ENCODE assay signal across 19 cellular contexts in the genomic region with DNA sequence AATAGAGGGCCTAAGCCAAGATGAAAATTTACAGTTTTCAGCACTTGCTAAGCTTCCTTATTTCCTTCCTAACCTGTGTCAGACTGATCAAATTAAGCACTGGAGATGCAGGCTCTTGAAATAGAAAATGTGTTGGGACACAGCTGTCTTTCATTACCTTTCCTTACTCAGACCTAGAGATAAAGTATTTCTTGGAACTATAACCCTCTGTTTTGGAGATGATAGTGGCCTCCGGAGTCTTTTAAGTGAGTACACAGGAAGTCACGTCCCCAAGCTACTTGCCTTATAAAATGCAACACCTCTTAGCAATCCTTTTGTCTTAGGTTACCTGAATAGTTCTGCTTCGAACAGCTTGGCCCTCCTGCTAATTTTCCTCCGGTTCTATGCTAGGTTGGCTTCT. TPM values are rescaled to one million over a fixed set of nuclear protein-coding genes. Genes with fewer than 3 reads are reported as not detected.
A peak's percentile ranks its signal among the peaks of the same experiment; 100 is the strongest.
DNase-seq lines count a peak whose midpoint lies in the region; ATAC-seq and TF ChIP-seq lines count a peak whose summit lies in the region.
"Had no signal": no experiment of that assay in that cellular context is flagged by ENCODE, and none has a peak within 500 bp of the region (broad histone marks: within the 10 kb centered on the region; RNA-seq: fewer than 3 reads in every experiment).

No MANE protein-coding gene starts in this region.

- no peaks in the 10 kb centered on the region; the same call in 1 of the 2 replicates for H3K4me1 ChIP-seq in GM23338 (ENCODE audit: insufficient read depth)
- peaks cover 0 to 8% of the 10 kb centered on the region in 2 donors for H3K4me1 ChIP-seq in naive thymus-derived CD4-positive, alpha-beta T cell (ENCODE audit: control insufficient read depth in 2 of 2, insufficient read depth in 2 of 2, low read length in 2 of 2)
- H3K4me1 ChIP-seq: Peyer's patch, SJCRH30 had no signal

- no peak overlapping the region for H3K27ac ChIP-seq in GM23338 (ENCODE audit: low read depth)
- H3K27ac ChIP-seq in naive thymus-derived CD4-positive, alpha-beta T cell (ENCODE audit: low read depth, low read length): no peak overlapping the region
- H3K27ac ChIP-seq: Peyer's patch, SJCRH30 had no signal

- peaks cover 0 to 1% of the 10 kb centered on the region in 2 donors for H3K9me3 Mint-ChIP-seq in activated T-cell treated with anti-CD3 and anti-CD28 coated beads, Interleukin-2, amount 50 U/mL, for 72 hours
- H3K9me3 Mint-ChIP-seq in activated T-cell treated with anti-CD3 and anti-CD28 coated beads, Interleukin-2, amount 50 U/mL, for 4 hours: peaks cover 5% of the 10 kb centered on the region
- H3K9me3 Mint-ChIP-seq in GM23338: peaks cover 8% of the 10 kb centered on the region
- peaks cover 1% of the 10 kb centered on the region for H3K9me3 Mint-ChIP-seq in activated CD8-positive, alpha-beta T cell treated with anti-CD3 and anti-CD28 coated beads for 36 hours
- H3K9me3 Mint-ChIP-seq in naive thymus-derived CD4-positive, alpha-beta T cell: peaks cover 0 to 9% (median 0%) of the 10 kb centered on the region in 11 donors
- H3K9me3 Mint-ChIP-seq: HFFc6 had no signal

- no peak for TF ChIP-seq CTCF in GM23338 (conservative IDR thresholded peaks at IDR 0.05; ENCODE audit: low read depth in 2 of 2)
- no peak for TF ChIP-seq CTCF in activated CD8-positive, alpha-beta T cell treated with anti-CD3 and anti-CD28 coated beads for 36 hours (IDR thresholded peaks at IDR 0.05)

- DNase-seq in activated T-cell treated with anti-CD3 and anti-CD28 coated beads, Interleukin-2, amount 50 U/mL, for 72 hours: no peak
- no peak for DNase-seq in activated T-cell treated with anti-CD3 and anti-CD28 coated beads, Interleukin-2, amount 50 U/mL, for 4 hours
- DNase-seq in GM23338 (ENCODE audit: low spot score): no peak
- no peak for DNase-seq in activated CD8-positive, alpha-beta T cell treated with anti-CD3 and anti-CD28 coated beads for 36 hours
- DNase-seq in naive thymus-derived CD4-positive, alpha-beta T cell: peak in 1 of 9 donors; percentile 16
- no peak for DNase-seq in stimulated activated CD4-positive, alpha-beta T cell treated with anti-CD3 and anti-CD28 coated beads, Interleukin-2, amount 100 ng/mL, for 48 hours
- DNase-seq in SHP77 (lab: John Stamatoyannopoulos, UW): no peak
- DNase-seq: COR-L47, DMS79, H7, HFFc6, Kasumi-1, MM.1S, NCI-H1048, NCI-H1930, NCI-H510A treated with DMSO at 0.1 percent for 48 hours, Peyer's patch had no signal

- no peaks in the 10 kb centered on the region for H3K27me3 ChIP-seq in GM23338 (ENCODE audit: insufficient read depth)
- H3K27me3 ChIP-seq in naive thymus-derived CD4-positive, alpha-beta T cell (ENCODE audit: control insufficient read depth in 2 of 2, insufficient read depth in 2 of 2, low read length in 2 of 2): no peaks in the 10 kb centered on the region
- H3K27me3 ChIP-seq: Peyer's patch, SJCRH30 had no signal

- ATAC-seq in activated T-cell treated with anti-CD3 and anti-CD28 coated beads, Interleukin-2, amount 50 U/mL, for 72 hours (replicated peaks in 1 of 2): no peak
- ATAC-seq in activated T-cell treated with anti-CD3 and anti-CD28 coated beads, Interleukin-2, amount 50 U/mL, for 4 hours: no peak
- no peak for ATAC-seq in GM23338
- peak; percentile 71 for ATAC-seq in activated CD8-positive, alpha-beta T cell treated with anti-CD3 and anti-CD28 coated beads for 36 hours
- ATAC-seq in naive thymus-derived CD4-positive, alpha-beta T cell: no peak

- peaks cover 9% of the 10 kb centered on the region; the same call in 1 of the 2 replicates for H3K9me2 ChIP-seq in GM23338 (ENCODE audit: insufficient read depth)

- H3K9me3 ChIP-seq in naive thymus-derived CD4-positive, alpha-beta T cell (ENCODE audit: control insufficient read depth in 2 of 3, low read length in 3 of 3): no peaks in the 10 kb centered on the region
- H3K9me3 ChIP-seq: Peyer's patch, SJCRH30 had no signal

- no peak overlapping the region for H3K4me2 ChIP-seq in GM23338

- no peaks in the 10 kb centered on the region for H3K36me3 Mint-ChIP-seq in activated T-cell treated with anti-CD3 and anti-CD28 coated beads, Interleukin-2, amount 50 U/mL, for 72 hours (ENCODE audit: insufficient read depth in 2 of 2)
- peaks cover 2% of the 10 kb centered on the region for H3K36me3 Mint-ChIP-seq in activated T-cell treated with anti-CD3 and anti-CD28 coated beads, Interleukin-2, amount 50 U/mL, for 4 hours (ENCODE audit: insufficient read depth)
- no peaks in the 10 kb centered on the region; the same call in 2 of the 3 replicates for H3K36me3 Mint-ChIP-seq in GM23338 (ENCODE audit: low read depth)
- H3K36me3 Mint-ChIP-seq in activated CD8-positive, alpha-beta T cell treated with anti-CD3 and anti-CD28 coated beads for 36 hours (ENCODE audit: low read depth): no peaks in the 10 kb centered on the region
- H3K36me3 Mint-ChIP-seq in naive thymus-derived CD4-positive, alpha-beta T cell: peaks cover 0 to 14% (median 5%) of the 10 kb centered on the region in 5 donors
- H3K36me3 Mint-ChIP-seq: CD4-positive, CD25-positive, alpha-beta regulatory T cell had no signal

- H3F3A ChIP-seq in GM23338 (replicated peaks; ENCODE audit: low read depth): no peaks in the 10 kb centered on the region

- H3K79me2 ChIP-seq in GM23338 (replicated peaks; ENCODE audit: insufficient read depth): no peaks in the 10 kb centered on the region

- H3K27ac Mint-ChIP-seq in activated T-cell treated with anti-CD3 and anti-CD28 coated beads, Interleukin-2, amount 50 U/mL, for 72 hours: peak overlapping the region; percentile 13
- H3K27ac Mint-ChIP-seq in GM23338: no peak overlapping the region
- peak overlapping the region; percentile 78 for H3K27ac Mint-ChIP-seq in activated CD8-positive, alpha-beta T cell treated with anti-CD3 and anti-CD28 coated beads for 36 hours
- H3K27ac Mint-ChIP-seq in naive thymus-derived CD4-positive, alpha-beta T cell: peak overlapping the region in 6 of 9 donors; percentile 19 to 81 (median 61)
- H3K27ac Mint-ChIP-seq: HFFc6 had no signal

- H3K4me3 Mint-ChIP-seq in activated T-cell treated with anti-CD3 and anti-CD28 coated beads, Interleukin-2, amount 50 U/mL, for 72 hours: no peak overlapping the region
- H3K4me3 Mint-ChIP-seq in activated T-cell treated with anti-CD3 and anti-CD28 coated beads, Interleukin-2, amount 50 U/mL, for 4 hours: no peak overlapping the region
- H3K4me3 Mint-ChIP-seq in GM23338: no peak overlapping the region
- H3K4me3 Mint-ChIP-seq in activated CD8-positive, alpha-beta T cell treated with anti-CD3 and anti-CD28 coated beads for 36 hours: no peak overlapping the region
- peak overlapping the region in 4 of 10 donors; percentile 5 to 31 (median 16) for H3K4me3 Mint-ChIP-seq in naive thymus-derived CD4-positive, alpha-beta T cell
- H3K4me3 Mint-ChIP-seq: CD4-positive, CD25-positive, alpha-beta regulatory T cell; HFFc6 had no signal

- POLR2A ChIA-PET in activated CD8-positive, alpha-beta T cell treated with anti-CD3 and anti-CD28 coated beads for 36 hours (lab: Charles Lee): interaction anchor here (1.4 kb wide), 1 partner anchor 12 kb away, joined by 3 read pairs; no protein-coding TSS in a partner anchor
- POLR2A ChIA-PET in naive thymus-derived CD4-positive, alpha-beta T cell (lab: Charles Lee): no interaction called here

- peaks cover 9% of the 10 kb centered on the region for H3K4me1 Mint-ChIP-seq in activated T-cell treated with anti-CD3 and anti-CD28 coated beads, Interleukin-2, amount 50 U/mL, for 72 hours (ENCODE audit: low read depth)
- peaks cover 7% of the 10 kb centered on the region for H3K4me1 Mint-ChIP-seq in activated T-cell treated with anti-CD3 and anti-CD28 coated beads, Interleukin-2, amount 50 U/mL, for 4 hours (ENCODE audit: low read depth)
- peaks cover 8% of the 10 kb centered on the region; the same call in 2 of the 3 replicates for H3K4me1 Mint-ChIP-seq in GM23338
- peaks cover 12% of the 10 kb centered on the region for H3K4me1 Mint-ChIP-seq in activated CD8-positive, alpha-beta T cell treated with anti-CD3 and anti-CD28 coated beads for 36 hours (ENCODE audit: low read depth)
- peaks cover 3 to 16% (median 10%) of the 10 kb centered on the region in 7 donors for H3K4me1 Mint-ChIP-seq in naive thymus-derived CD4-positive, alpha-beta T cell

- no peaks in the 10 kb centered on the region for H3K27me3 Mint-ChIP-seq in activated T-cell treated with anti-CD3 and anti-CD28 coated beads, Interleukin-2, amount 50 U/mL, for 72 hours (ENCODE audit: low read depth)
- no peaks in the 10 kb centered on the region for H3K27me3 Mint-ChIP-seq in activated T-cell treated with anti-CD3 and anti-CD28 coated beads, Interleukin-2, amount 50 U/mL, for 4 hours (ENCODE audit: low read depth)
- H3K27me3 Mint-ChIP-seq in GM23338 (ENCODE audit: insufficient read depth, low read depth, poor library complexity): peaks cover 3% of the 10 kb centered on the region
- H3K27me3 Mint-ChIP-seq in activated CD8-positive, alpha-beta T cell treated with anti-CD3 and anti-CD28 coated beads for 36 hours: peaks cover 7% of the 10 kb centered on the region
- H3K27me3 Mint-ChIP-seq in naive thymus-derived CD4-positive, alpha-beta T cell: peaks cover 4 to 14% (median 4%) of the 10 kb centered on the region in 5 donors

- H2AFZ ChIP-seq in GM23338: peak overlapping the region; percentile 91

- no peak overlapping the region for H3K4me3 ChIP-seq in GM23338
- no peak overlapping the region for H3K4me3 ChIP-seq in naive thymus-derived CD4-positive, alpha-beta T cell (ENCODE audit: low read length)
- H3K4me3 ChIP-seq: Peyer's patch, SJCRH30 had no signal

- H3K36me3 ChIP-seq in GM23338 (ENCODE audit: insufficient read depth): no peaks in the 10 kb centered on the region
- no peaks in the 10 kb centered on the region for H3K36me3 ChIP-seq in naive thymus-derived CD4-positive, alpha-beta T cell (ENCODE audit: control insufficient read depth in 2 of 3, insufficient read depth in 3 of 3, low read length in 3 of 3)
- H3K36me3 ChIP-seq: Peyer's patch, SJCRH30 had no signal

- H4K20me1 ChIP-seq in GM23338 (replicated peaks; ENCODE audit: insufficient read depth): no peaks in the 10 kb centered on the region

- intact Hi-C loops in activated CD8-positive, alpha-beta T cell treated with anti-CD3 and anti-CD28 coated beads for 36 hours (cut with micrococcal nuclease): no loop called here
- intact Hi-C loops in naive thymus-derived CD4-positive, alpha-beta T cell (cut with micrococcal nuclease): no loop called here

- CTCF ChIA-PET in activated CD8-positive, alpha-beta T cell treated with anti-CD3 and anti-CD28 coated beads for 36 hours (lab: Charles Lee): interaction anchor here (0.9 to 1.2 kb wide), 2 partner anchors 9 kb away, joined by 3 read pairs; no protein-coding TSS in a partner anchor
- CTCF ChIA-PET in naive thymus-derived CD4-positive, alpha-beta T cell (lab: Charles Lee): no interaction called here

RNA-seq across cellular contexts. Expression of gene AKAP11, which starts 12.4 kb away (rescaled TPM):
- 10 to 100 TPM; 30.0 to 32.5 TPM for total RNA-seq in activated T-cell treated with anti-CD3 and anti-CD28 coated beads, Interleukin-2, amount 50 U/mL, for 72 hours
- 10 to 100 TPM; 26.9 to 29.8 (median 29.2) TPM for total RNA-seq in activated T-cell treated with anti-CD3 and anti-CD28 coated beads, Interleukin-2, amount 50 U/mL, for 4 hours
- total RNA-seq in GM23338 (2014; rRNA removed; shearing (Covaris generic)): 20.7 and 21.6 TPM in 2 replicates
- 4.2 and 4.3 TPM in 2 replicates for polyA plus RNA-seq in GM23338 (2016; fragmentation: Nextera tagmentation; extraction: Ambion mirVana)
- 10 to 100 TPM; 37.0 to 37.5 TPM for total RNA-seq in activated CD8-positive, alpha-beta T cell treated with anti-CD3 and anti-CD28 coated beads for 36 hours
- 10 to 100 TPM; 23.2 to 42.1 (median 33.2) TPM for total RNA-seq in naive thymus-derived CD4-positive, alpha-beta T cell
- polyA plus RNA-seq in naive thymus-derived CD4-positive, alpha-beta T cell: 1 to 10 TPM; 2.6 to 3.2 TPM
